In genomic region chr10:61039868-61040267, GRCh38 we compare ENCODE assay signal across 21 cellular contexts.
"Had no signal": no experiment of that assay in that cellular context is flagged by ENCODE, and none has a peak within 500 bp of the region (broad histone marks: within the 10 kb centered on the region; RNA-seq: fewer than 3 reads in every experiment).

No MANE protein-coding gene starts in this region.

- H3K36me3 ChIP-seq: SJSA1 had no signal

- FAIRE-seq: RCC 7860 had no signal

- H3K9me3 ChIP-seq: SJSA1 had no signal

- H3K27me3 ChIP-seq: SJSA1 had no signal

- H3K4me3 ChIP-seq: SJSA1, SK-N-MC had no signal

- DNase-seq: Karpas-422, KG1, MM.1S, NCI-H1092 treated with DMSO at 0.1 percent for 48 hours, NCI-H1436, NCI-H187, NCI-H2029, NCI-H2081 treated with DMSO at 0.1 percent for 48 hours, NCI-H2171, NCI-H226, NCI-H446, NCI-H510A, NCI-H524 treated with DMSO at 0.1 percent for 48 hours, NCI-H69, NCI-H774, Right ventricle myocardium superior, RPMI8226, SIG-M5 had no signal

- H3K4me1 ChIP-seq: SJSA1 had no signal

- H3K27ac ChIP-seq: SJSA1, SK-N-MC had no signal
